In genomic region chr3:186095584-186096061, GRCh38 we compare ENCODE assay signal across 14 cellular contexts. TPM values are rescaled to one million over a fixed set of nuclear protein-coding genes. Genes with fewer than 3 reads are reported as not detected.
A peak's percentile ranks its signal among the peaks of the same experiment; 100 is the strongest.
DNase-seq lines count a peak whose midpoint lies in the region; ATAC-seq, FAIRE-seq and TF ChIP-seq lines count a peak whose summit lies in the region.
"Had no signal": no experiment of that assay in that cellular context is flagged by ENCODE, and none has a peak within 500 bp of the region (broad histone marks: within the 10 kb centered on the region; RNA-seq: fewer than 3 reads in every experiment).

No MANE protein-coding gene starts in this region.

- H3K79me2 ChIP-seq in GM12878 (ENCODE audit: control insufficient read depth, insufficient read depth, low read length) (no peaks in the 10 kb centered on the region), smooth muscle cell (ENCODE audit: low read depth) (no peaks in the 10 kb centered on the region)

- no peak for FAIRE-seq in GM12878 (lab: Jason Lieb, UNC)
- FAIRE-seq: GM18507, H54 had no signal

- peak; percentile 48 for ATAC-seq in GM12878
- ATAC-seq in right lobe of liver = peak in 3 of 4 donors; percentile 13 to 33 (median 22)
- no peak for ATAC-seq in GM19324 (IDR thresholded peaks at IDR 0.05; ENCODE audit: low FRiP score, unreplicated experiment)
- ATAC-seq: stimulated activated naive CD8-positive, alpha-beta T cell treated with anti-CD3 and anti-CD28 coated beads, Interleukin-15, amount 100 ng/mL, for 72 hours; T-helper 17 cell had no signal

- no peak for TF ChIP-seq POLR2A in NB4 (IDR thresholded peaks at IDR 0.05; ENCODE audit: extremely low read depth, insufficient read length)
- no peak for TF ChIP-seq POLR2A in GM12878 (IDR thresholded peaks at IDR 0.05; ENCODE audit: low read depth, low read length)
- TF ChIP-seq POLR2A in right lobe of liver (IDR thresholded peaks at IDR 0.05) = no peak
- no peak for TF ChIP-seq POLR2A in stomach (IDR thresholded peaks at IDR 0.05)

- POLR2A ChIA-PET in GM12878 (lab: Charles Lee) = interaction anchor here (1.0 kb wide), 1 partner anchor 11 kb away, joined by 3 read pairs; no protein-coding TSS in a partner anchor

- no peaks in the 10 kb centered on the region; the same call in 1 of the 2 replicates for H3K4me1 ChIP-seq in GM12878 (ENCODE audit: control insufficient read depth, insufficient read depth, low read length)
- peaks cover 0 to 40% (median 4%) of the 10 kb centered on the region in 4 donors for H3K4me1 ChIP-seq in right lobe of liver
- H3K4me1 ChIP-seq in stomach = peaks cover 18 to 51% (median 33%) of the 10 kb centered on the region in 4 donors
- peaks cover 35% of the 10 kb centered on the region for H3K4me1 ChIP-seq in smooth muscle cell (ENCODE audit: low read depth)

- SMC1A ChIA-PET in GM12878 (lab: Charles Lee; ENCODE audit: uncharacterized antibody, unreplicated experiment) = interaction anchor here (1.3 to 1.5 kb wide), 2 partner anchors 9 to 14 kb away, joined by 4 to 5 read pairs; partner anchors contain the start of gene ETV5

- H3K9me3 ChIP-seq in GM12878 (replicated peaks; ENCODE audit: control insufficient read depth, insufficient read depth, low read length) (no peaks in the 10 kb centered on the region), right lobe of liver (no peaks in the 10 kb centered on the region), stomach (no peaks in the 10 kb centered on the region), smooth muscle cell (replicated peaks; ENCODE audit: low read depth) (no peaks in the 10 kb centered on the region)

- TF ChIP-seq CTCF in NB4 (IDR thresholded peaks at IDR 0.05; ENCODE audit: low read depth, low read length) = no peak
- no peak for TF ChIP-seq CTCF in GM12878 (IDR thresholded peaks at IDR 0.05 in 2 of 3, conservative IDR thresholded peaks at IDR 0.05 in 1 of 3; ENCODE audit: control insufficient read depth in 2 of 3, extremely low read depth in 1 of 3, insufficient read depth in 1 of 3, low read depth in 3 of 3, low read length in 3 of 3)
- TF ChIP-seq CTCF in right lobe of liver (IDR thresholded peaks at IDR 0.05) = no peak
- no peak for TF ChIP-seq CTCF in stomach (IDR thresholded peaks at IDR 0.05)
- no peak for TF ChIP-seq CTCF in smooth muscle cell (IDR thresholded peaks at IDR 0.05; ENCODE audit: borderline replicate concordance, insufficient read depth, poor library complexity, severe bottlenecking)

- in situ Hi-C loops in GM12878 (cut with MboI) = no loop called here

- H3K4me2 ChIP-seq in GM12878 (ENCODE audit: control insufficient read depth, insufficient read depth) = no peak overlapping the region
- no peak overlapping the region for H3K4me2 ChIP-seq in smooth muscle cell

- H3K36me3 ChIP-seq in GM12878 (ENCODE audit: control insufficient read depth in 2 of 2, insufficient read depth in 2 of 2, low read length in 1 of 2) (no peaks in the 10 kb centered on the region), right lobe of liver (no peaks in the 10 kb centered on the region), stomach (no peaks in the 10 kb centered on the region), smooth muscle cell (ENCODE audit: low read depth) (no peaks in the 10 kb centered on the region)

- H3K4me3 ChIP-seq in NB4 (ENCODE audit: low read depth, low read length) = no peak overlapping the region
- no peak overlapping the region for H3K4me3 ChIP-seq in GM12878
- no peak overlapping the region for H3K4me3 ChIP-seq in right lobe of liver
- H3K4me3 ChIP-seq in stomach = no peak overlapping the region
- H3K4me3 ChIP-seq in smooth muscle cell = no peak overlapping the region

- H3K27ac ChIP-seq in GM12878 (ENCODE audit: control insufficient read depth, insufficient read depth) (no peak overlapping the region), right lobe of liver (peak overlapping the region in 2 of 3 donors; percentile 24 to 29), stomach (peak overlapping the region in 2 of 5 donors; percentile 44 to 51), smooth muscle cell (ENCODE audit: low read depth) (no peak overlapping the region)

- 65% methylated on average over 8 of the region's 8 CpGs for WGBS in GM12878 (ENCODE audit: insufficient coverage, insufficient replicate concordance, low lambda C conversion rate, missing lambda C conversion rate)
- WGBS in right lobe of liver (ENCODE audit: insufficient coverage, low coverage, low lambda C conversion rate, missing lambda C conversion rate) = 52% methylated on average over 2 of the region's 8 CpGs
- 32 to 71% (median 43%) methylated on average over 8 of the region's 8 CpGs for WGBS in stomach, 5 donors
- 90% methylated on average over 8 of the region's 8 CpGs for WGBS in smooth muscle cell (ENCODE audit: low lambda C conversion rate)

- H3K9ac ChIP-seq in GM12878 (ENCODE audit: control insufficient read depth, insufficient read depth, low read length) = no peak overlapping the region
- H3K9ac ChIP-seq in smooth muscle cell (ENCODE audit: low read depth) = no peak overlapping the region

- H2AFZ ChIP-seq in GM12878 (ENCODE audit: control insufficient read depth, low read depth, low read length) (no peak overlapping the region), smooth muscle cell (ENCODE audit: low read depth) (no peak overlapping the region)

- intact Hi-C loops in GM12878 (cut with micrococcal nuclease; ENCODE audit: unreplicated experiment) (no loop called here), right lobe of liver (cut with DNase I) (loop anchor here in 1 of 2 donors (5.0 kb wide), 1 partner anchor 147 kb away; no protein-coding TSS in a partner anchor), stomach (cut with DNase I; ENCODE audit: low total_unique reads) (no loop called here)

- no TSS peak for BruUV-seq in GM12878 (replicated peaks; lab: Mats Ljungman, UMichigan)

- RAD21 ChIA-PET in GM12878 (lab: Charles Lee; ENCODE audit: unreplicated experiment) = interaction anchor here (1.5 kb wide), 1 partner anchor 14 kb away, joined by 5 read pairs; no protein-coding TSS in a partner anchor

- TF ChIP-seq EP300 in GM12878 (IDR thresholded peaks at IDR 0.05; ENCODE audit: borderline replicate concordance in 1 of 2, control insufficient read depth in 1 of 2, low read depth in 2 of 2, low read length in 2 of 2) (no peak), stomach (IDR thresholded peaks at IDR 0.05) (no peak)

- H4K20me1 ChIP-seq in GM12878 (ENCODE audit: control insufficient read depth, insufficient read depth) = peaks cover 2% of the 10 kb centered on the region
- peaks cover 24% of the 10 kb centered on the region for H4K20me1 ChIP-seq in smooth muscle cell (ENCODE audit: low read depth)

- no peak for TF ChIP-seq RAD21 in GM12878 (IDR thresholded peaks at IDR 0.05; ENCODE audit: insufficient read depth, low read depth, low read length)

- DNase-seq in NB4 (ENCODE audit: low read depth) (peak; percentile 14), GM12878 (ENCODE audit: low read depth, low spot score) (no peak), right lobe of liver (peak in 2 of 3 donors; percentile 31 to 57), stomach (peak; percentile 39), smooth muscle cell (lab: John Stamatoyannopoulos, UW; ENCODE audit: unreplicated experiment) (no peak), NCI-H2029 treated with DMSO at 0.1 percent for 48 hours (lab: John Stamatoyannopoulos, UW) (no peak)
- DNase-seq: activated naive CD4-positive, alpha-beta T cell treated with anti-CD3 and anti-CD28 coated beads, Interleukin-2, amount 50 U/mL, for 16 hours; CD4-positive, alpha-beta T cell; Karpas-422; stimulated activated naive CD8-positive, alpha-beta T cell treated with anti-CD3 and anti-CD28 coated beads, Interleukin-15, amount 100 ng/mL, for 72 hours; T-helper 17 cell had no signal

- H3K27me3 ChIP-seq in GM12878 (replicated peaks in 1 of 2; ENCODE audit: control insufficient read depth in 2 of 2, insufficient read depth in 2 of 2, low read length in 1 of 2) = peaks cover 2 to 4% of the 10 kb centered on the region in 2 experiments; a peak in 2 of 4 replicates
- H3K27me3 ChIP-seq in right lobe of liver = no peaks in the 10 kb centered on the region
- H3K27me3 ChIP-seq in stomach = peaks cover 0 to 49% (median 0%) of the 10 kb centered on the region in 3 donors
- no peaks in the 10 kb centered on the region for H3K27me3 ChIP-seq in smooth muscle cell (ENCODE audit: low read depth)

- H3F3A ChIP-seq in smooth muscle cell (ENCODE audit: low read depth) = peaks cover 18% of the 10 kb centered on the region

- CTCF ChIA-PET in GM12878 (lab: Yijun Ruan, JAX) = interaction anchor here (0.5 to 1.9 kb wide), 5 partner anchors 9 to 152 kb away, joined by 3 to 5 read pairs (median 4); no protein-coding TSS in a partner anchor

TF ChIP-seq in GM12878, 131 proteins besides CTCF, POLR2A, EP300 and RAD21 (continues in another document):
- TF ChIP-seq NR2F1 (conservative IDR thresholded peaks at IDR 0.05) = no peak

RNA-seq across cellular contexts. Expression of gene ETV5, which starts 13.3 kb away (rescaled TPM):
- total RNA-seq in GM12878 (2013; cell fraction: nucleolus; rRNA removed) = 39.6 and 39.8 TPM in 2 replicates
- 8.1 and 8.3 TPM in 2 replicates for total RNA-seq in GM12878 (2014; rRNA removed)
- total RNA-seq in GM12878 (2014; rRNA removed; fragmentation: Illumina TruSeq; extraction: Trizol) = 5.9 and 6.3 TPM in 2 replicates
- 10.6 and 12.5 TPM in 2 replicates for total RNA-seq in GM12878 (2021)
- polyA plus RNA-seq in GM12878 (2011; ENCODE audit: low read depth) = 2.9 TPM
- polyA plus RNA-seq in GM12878 (2011; rRNA removed) = 5.4 and 6.0 TPM in 2 replicates
- polyA plus RNA-seq in GM12878 (2011; cell fraction: cytosol; rRNA removed) = 4.1 and 5.4 TPM in 2 replicates
- polyA plus RNA-seq in GM12878 (2011; cell fraction: nucleus; rRNA removed) = 2.9 and 3.9 TPM in 2 replicates
- 4.4 and 6.2 TPM in 2 replicates for polyA plus RNA-seq in GM12878 (2012)
- 6.7 and 7.8 TPM in 2 replicates for polyA plus RNA-seq in GM12878 (2014; fragmentation: Illumina TruSeq; extraction: Trizol)
- 1 to 10 TPM; 5.0 to 5.4 TPM for polyA plus RNA-seq in GM12878 (2014; fragmentation: Nextera tagmentation; extraction: Ambion mirVana)
- 7.0 and 7.8 TPM in 2 replicates for polyA plus RNA-seq in GM12878 (2014; rRNA removed)
- 10 to 100 TPM; 14.5 to 18.4 TPM for polyA plus RNA-seq in GM12878 (2016; fragmentation: Nextera tagmentation; extraction: Ambion mirVana)
- polyA minus RNA-seq in GM12878 (2011; rRNA and poly(A)+ RNA removed) = 5.2 and 6.5 TPM in 2 replicates
- polyA minus RNA-seq in GM12878 (2011; cell fraction: cytosol; rRNA and poly(A)+ RNA removed) = 4.5 and 4.9 TPM in 2 replicates
- 2.9 and 8.4 TPM in 2 replicates for polyA minus RNA-seq in GM12878 (2011; cell fraction: nucleus; rRNA and poly(A)+ RNA removed)
- total RNA-seq in right lobe of liver = 10 to 100 TPM in 2 of 6 experiments, 1 to 10 TPM in 4; 4.5 to 15.4 (median 8.2) TPM
- 100 to 1,000 TPM in 1 of 5 donors, 10 to 100 TPM in 3, 1 to 10 TPM in 1; 2.9 to 343 (median 28.6) TPM for total RNA-seq in stomach
- polyA plus RNA-seq in stomach = 1 to 10 TPM; 3.2 to 7.3 (median 5.7) TPM
- 29.8 and 51.8 TPM in 2 replicates for total RNA-seq in smooth muscle cell
- polyA plus RNA-seq in smooth muscle cell = 23.3 and 32.6 TPM in 2 replicates
- total RNA-seq: CD4-positive, alpha-beta T cell had no signal

Comparison
In these comparisons a context has a peak if more than half of its experiments do, and no peak if none do; other contexts are left out.
1. DNase-seq: peak in NB4 (single experiment), right lobe of liver (2 of 3) and stomach (single experiment); none in GM12878 (single experiment), smooth muscle cell (single experiment) and NCI-H2029 treated with DMSO at 0.1 percent for 48 hours (single experiment).
2. H3K27ac ChIP-seq: peak in right lobe of liver (2 of 3); none in GM12878 (single experiment) and smooth muscle cell (single experiment).